ENCODE assay signal across 1 cellular context in the genomic region with DNA sequence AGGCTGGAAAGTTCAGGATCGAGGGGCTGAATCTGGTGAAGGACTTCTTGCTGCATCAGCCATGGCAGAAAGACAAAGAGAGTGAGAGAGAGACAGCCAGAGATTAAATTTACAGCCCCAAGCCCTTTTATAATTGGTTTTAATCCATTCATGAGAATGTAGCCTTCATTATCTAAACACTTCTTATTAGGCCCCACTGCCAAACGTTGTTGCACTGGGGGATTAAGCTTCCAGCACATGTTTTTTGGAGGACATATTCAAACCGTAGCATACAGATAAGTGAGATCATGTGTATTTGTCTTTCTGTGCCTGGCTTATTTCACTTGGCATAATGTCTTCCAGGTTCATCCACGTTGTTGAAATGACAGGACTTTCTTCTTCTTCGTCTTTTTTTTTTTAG.
TF ChIP-seq lines count a peak whose summit lies in the region.

No MANE protein-coding gene starts in this region.

TF ChIP-seq in SK-N-SH, 30 proteins besides CTCF, POLR2A, EP300 and RAD21 (continued from another document):
- TF ChIP-seq, protein P1, sequence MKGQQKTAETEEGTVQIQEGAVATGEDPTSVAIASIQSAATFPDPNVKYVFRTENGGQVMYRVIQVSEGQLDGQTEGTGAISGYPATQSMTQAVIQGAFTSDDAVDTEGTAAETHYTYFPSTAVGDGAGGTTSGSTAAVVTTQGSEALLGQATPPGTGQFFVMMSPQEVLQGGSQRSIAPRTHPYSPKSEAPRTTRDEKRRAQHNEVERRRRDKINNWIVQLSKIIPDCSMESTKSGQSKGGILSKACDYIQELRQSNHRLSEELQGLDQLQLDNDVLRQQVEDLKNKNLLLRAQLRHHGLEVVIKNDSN (IDR thresholded peaks at IDR 0.05; ENCODE audit: borderline replicate concordance, low read depth), result no peak
- no peak for TF ChIP-seq MXI1 (IDR thresholded peaks at IDR 0.05; ENCODE audit: low read depth, low read length)
- no peak for TF ChIP-seq TAF1 (IDR thresholded peaks at IDR 0.05; ENCODE audit: borderline replicate concordance, low read depth, low read length)
- TF ChIP-seq NFIC (IDR thresholded peaks at IDR 0.05; ENCODE audit: borderline replicate concordance), result no peak
- no peak for TF ChIP-seq CHD2 (IDR thresholded peaks at IDR 0.05; ENCODE audit: low read length, partially characterized antibody)
- TF ChIP-seq MEF2A (IDR thresholded peaks at IDR 0.05; ENCODE audit: borderline replicate concordance, low read depth), result no peak
- no peak for TF ChIP-seq YY1 (IDR thresholded peaks at IDR 0.05; ENCODE audit: low read depth)
- TF ChIP-seq, protein P2, sequence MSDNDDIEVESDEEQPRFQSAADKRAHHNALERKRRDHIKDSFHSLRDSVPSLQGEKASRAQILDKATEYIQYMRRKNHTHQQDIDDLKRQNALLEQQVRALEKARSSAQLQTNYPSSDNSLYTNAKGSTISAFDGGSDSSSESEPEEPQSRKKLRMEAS (IDR thresholded peaks at IDR 0.05; ENCODE audit: low read depth), result no peak
- TF ChIP-seq SMC3 (IDR thresholded peaks at IDR 0.05; ENCODE audit: low read depth, low read length), result no peak
- no peak for TF ChIP-seq SIN3A (IDR thresholded peaks at IDR 0.05; ENCODE audit: borderline replicate concordance, low read depth, low read length)
- peak; percentile 65; the same call in 1 of the 2 replicates for TF ChIP-seq GATA2 (CRISPR knock-in tag; IDR thresholded peaks at IDR 0.05)
- TF ChIP-seq, protein P3, sequence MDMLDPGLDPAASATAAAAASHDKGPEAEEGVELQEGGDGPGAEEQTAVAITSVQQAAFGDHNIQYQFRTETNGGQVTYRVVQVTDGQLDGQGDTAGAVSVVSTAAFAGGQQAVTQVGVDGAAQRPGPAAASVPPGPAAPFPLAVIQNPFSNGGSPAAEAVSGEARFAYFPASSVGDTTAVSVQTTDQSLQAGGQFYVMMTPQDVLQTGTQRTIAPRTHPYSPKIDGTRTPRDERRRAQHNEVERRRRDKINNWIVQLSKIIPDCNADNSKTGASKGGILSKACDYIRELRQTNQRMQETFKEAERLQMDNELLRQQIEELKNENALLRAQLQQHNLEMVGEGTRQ (IDR thresholded peaks at IDR 0.05; ENCODE audit: borderline replicate concordance, low read depth, low read length), result no peak
